Comparison of ENCODE assay signal across 16 cellular contexts in genomic region chr7:36746347-36746746, GRCh38. TPM values are rescaled to one million over a fixed set of nuclear protein-coding genes. Genes with fewer than 3 reads are reported as not detected.
DNase-seq lines count a peak whose midpoint lies in the region; ATAC-seq and TF ChIP-seq lines count a peak whose summit lies in the region.
"Had no signal": no experiment of that assay in that cellular context is flagged by ENCODE, and none has a peak within 500 bp of the region (broad histone marks: within the 10 kb centered on the region; RNA-seq: fewer than 3 reads in every experiment).

No MANE protein-coding gene starts in this region.

- H3K9ac ChIP-seq in fibroblast of lung (ENCODE audit: insufficient read depth, low read length): no peak overlapping the region
- H3K9ac ChIP-seq: neural progenitor cell had no signal

- no peaks in the 10 kb centered on the region for H3K27me3 Mint-ChIP-seq in activated naive CD8-positive, alpha-beta T cell treated with anti-CD3 and anti-CD28 coated beads, Interleukin-2, amount 50 U/mL, for 24 hours
- no peaks in the 10 kb centered on the region for H3K27me3 Mint-ChIP-seq in activated naive CD8-positive, alpha-beta T cell treated with anti-CD3 and anti-CD28 coated beads for 36 hours
- H3K27me3 Mint-ChIP-seq in stimulated activated naive CD8-positive, alpha-beta T cell treated with anti-CD3 and anti-CD28 coated beads, Interleukin-15, Interleukin-2, amounts not matched to agents 100 ng/mL and 50 ng/mL, for 24 hours: no peaks in the 10 kb centered on the region
- no peaks in the 10 kb centered on the region for H3K27me3 Mint-ChIP-seq in Caco-2 (ENCODE audit: insufficient read depth, unreplicated experiment)
- H3K27me3 Mint-ChIP-seq: activated naive CD8-positive, alpha-beta T cell had no signal

- H2AFZ ChIP-seq in fibroblast of lung (ENCODE audit: low read length): no peak overlapping the region
- H2AFZ ChIP-seq: neural progenitor cell had no signal

- no peak overlapping the region for H3K27ac Mint-ChIP-seq in activated naive CD8-positive, alpha-beta T cell treated with anti-CD3 and anti-CD28 coated beads, Interleukin-2, amount 50 U/mL, for 24 hours
- H3K27ac Mint-ChIP-seq in activated naive CD8-positive, alpha-beta T cell treated with anti-CD3 and anti-CD28 coated beads for 36 hours: no peak overlapping the region
- peak overlapping the region; percentile 42 for H3K27ac Mint-ChIP-seq in stimulated activated naive CD8-positive, alpha-beta T cell treated with anti-CD3 and anti-CD28 coated beads, Interleukin-15, Interleukin-2, amounts not matched to agents 100 ng/mL and 50 ng/mL, for 24 hours
- H3K27ac Mint-ChIP-seq in Caco-2 (ENCODE audit: unreplicated experiment): no peak overlapping the region
- H3K27ac Mint-ChIP-seq: neural progenitor cell had no signal

- ATAC-seq in activated naive CD8-positive, alpha-beta T cell treated with anti-CD3 and anti-CD28 coated beads, Interleukin-2, amount 50 U/mL, for 24 hours: peak; percentile 29
- ATAC-seq: gastrocnemius medialis had no signal

- no peaks in the 10 kb centered on the region for H3K79me2 ChIP-seq in fibroblast of lung (ENCODE audit: control insufficient read depth, insufficient read depth, low read length)

- CTCF ChIA-PET in Caco-2 (lab: Charles Lee): no interaction called here

- H3K27ac ChIP-seq in fibroblast of lung (ENCODE audit: insufficient read depth, low read length): no peak overlapping the region
- H3K27ac ChIP-seq: gastrocnemius medialis, neural progenitor cell, skin epidermis, thyroid gland had no signal

- H3K36me3 Mint-ChIP-seq in activated naive CD8-positive, alpha-beta T cell treated with anti-CD3 and anti-CD28 coated beads, Interleukin-2, amount 50 U/mL, for 24 hours (ENCODE audit: low read depth): no peaks in the 10 kb centered on the region
- H3K36me3 Mint-ChIP-seq in activated naive CD8-positive, alpha-beta T cell treated with anti-CD3 and anti-CD28 coated beads for 36 hours: no peaks in the 10 kb centered on the region
- H3K36me3 Mint-ChIP-seq in stimulated activated naive CD8-positive, alpha-beta T cell treated with anti-CD3 and anti-CD28 coated beads, Interleukin-15, Interleukin-2, amounts not matched to agents 100 ng/mL and 50 ng/mL, for 24 hours (ENCODE audit: low read depth): no peaks in the 10 kb centered on the region
- no peaks in the 10 kb centered on the region for H3K36me3 Mint-ChIP-seq in Caco-2 (ENCODE audit: insufficient read depth, unreplicated experiment)
- H3K36me3 Mint-ChIP-seq: activated naive CD8-positive, alpha-beta T cell; neural progenitor cell had no signal

- no TSS peak for BruUV-seq in Caco-2 (replicated peaks; lab: Mats Ljungman, UMichigan)

- DNase-seq in activated naive CD8-positive, alpha-beta T cell treated with anti-CD3 and anti-CD28 coated beads, Interleukin-2, amount 50 U/mL, for 24 hours: no peak
- no peak for DNase-seq in activated naive CD8-positive, alpha-beta T cell treated with anti-CD3 and anti-CD28 coated beads for 36 hours
- DNase-seq in OCI-M2 (lab: John Stamatoyannopoulos, UW; ENCODE audit: unreplicated experiment) (peak; percentile 25), fibroblast of lung (ENCODE audit: low read depth in 2 of 2) (peak; percentile 58 to 85), Caco-2 (no peak), NCI-H82 (lab: John Stamatoyannopoulos, UW) (no peak), mesenteric fat pad (ENCODE audit: low spot score) (no peak)
- DNase-seq: activated CD8-positive, alpha-beta memory T cell treated with anti-CD3 and anti-CD28 coated beads for 24 hours; gastrocnemius medialis; Karpas-422; kidney glomerular epithelial cell; thyroid gland had no signal

- intact Hi-C loops in Caco-2 (cut with micrococcal nuclease; ENCODE audit: unreplicated experiment): no loop called here

- H3K27me3 ChIP-seq in fibroblast of lung (ENCODE audit: control insufficient read depth, insufficient read depth, low read length) (no peaks in the 10 kb centered on the region), Caco-2 (replicated peaks; ENCODE audit: control insufficient read depth, insufficient read depth, low read length) (no peaks in the 10 kb centered on the region)
- H3K27me3 ChIP-seq: gastrocnemius medialis, neural progenitor cell, thyroid gland had no signal

- TF ChIP-seq CTCF in fibroblast of lung (conservative IDR thresholded peaks at IDR 0.05 in 1 of 2, IDR thresholded peaks at IDR 0.05 in 1 of 2; ENCODE audit: low read depth in 1 of 2, low read length in 2 of 2) (no peak), Caco-2 (IDR thresholded peaks at IDR 0.05; ENCODE audit: insufficient read depth in 1 of 2, low read depth in 1 of 2, low read length in 1 of 2, severe bottlenecking in 1 of 2, unreplicated experiment in 1 of 2) (no peak)

- peaks cover 53% of the 10 kb centered on the region for H3K4me1 Mint-ChIP-seq in activated naive CD8-positive, alpha-beta T cell treated with anti-CD3 and anti-CD28 coated beads, Interleukin-2, amount 50 U/mL, for 24 hours
- H3K4me1 Mint-ChIP-seq in activated naive CD8-positive, alpha-beta T cell treated with anti-CD3 and anti-CD28 coated beads for 36 hours: peaks cover 36% of the 10 kb centered on the region
- peaks cover 48% of the 10 kb centered on the region for H3K4me1 Mint-ChIP-seq in stimulated activated naive CD8-positive, alpha-beta T cell treated with anti-CD3 and anti-CD28 coated beads, Interleukin-15, Interleukin-2, amounts not matched to agents 100 ng/mL and 50 ng/mL, for 24 hours (ENCODE audit: low read depth)
- no peaks in the 10 kb centered on the region for H3K4me1 Mint-ChIP-seq in Caco-2 (ENCODE audit: low read depth, unreplicated experiment)

- H3K4me3 Mint-ChIP-seq in activated naive CD8-positive, alpha-beta T cell treated with anti-CD3 and anti-CD28 coated beads, Interleukin-2, amount 50 U/mL, for 24 hours: no peak overlapping the region
- no peak overlapping the region for H3K4me3 Mint-ChIP-seq in activated naive CD8-positive, alpha-beta T cell treated with anti-CD3 and anti-CD28 coated beads for 36 hours
- no peak overlapping the region for H3K4me3 Mint-ChIP-seq in stimulated activated naive CD8-positive, alpha-beta T cell treated with anti-CD3 and anti-CD28 coated beads, Interleukin-15, Interleukin-2, amounts not matched to agents 100 ng/mL and 50 ng/mL, for 24 hours
- no peak overlapping the region for H3K4me3 Mint-ChIP-seq in Caco-2 (ENCODE audit: unreplicated experiment)
- H3K4me3 Mint-ChIP-seq: activated naive CD8-positive, alpha-beta T cell; neural progenitor cell had no signal

- no peaks in the 10 kb centered on the region for H3K9me3 Mint-ChIP-seq in activated naive CD8-positive, alpha-beta T cell treated with anti-CD3 and anti-CD28 coated beads, Interleukin-2, amount 50 U/mL, for 24 hours
- H3K9me3 Mint-ChIP-seq in activated naive CD8-positive, alpha-beta T cell treated with anti-CD3 and anti-CD28 coated beads for 36 hours: no peaks in the 10 kb centered on the region
- H3K9me3 Mint-ChIP-seq in stimulated activated naive CD8-positive, alpha-beta T cell treated with anti-CD3 and anti-CD28 coated beads, Interleukin-15, Interleukin-2, amounts not matched to agents 100 ng/mL and 50 ng/mL, for 24 hours: no peaks in the 10 kb centered on the region
- H3K9me3 Mint-ChIP-seq in Caco-2 (ENCODE audit: unreplicated experiment): peaks cover 11% of the 10 kb centered on the region

- H3K4me1 ChIP-seq in fibroblast of lung (ENCODE audit: control insufficient read depth, extremely low read depth, insufficient read depth, low read length) (no peaks in the 10 kb centered on the region), Caco-2 (no peaks in the 10 kb centered on the region)
- H3K4me1 ChIP-seq: gastrocnemius medialis, neural progenitor cell, thyroid gland had no signal

- no peaks in the 10 kb centered on the region for H4K20me1 ChIP-seq in fibroblast of lung (ENCODE audit: control insufficient read depth, extremely low read depth, insufficient read depth, low read length)

- H3K36me3 ChIP-seq in fibroblast of lung (ENCODE audit: control insufficient read depth, insufficient read depth, low read length) (no peaks in the 10 kb centered on the region), Caco-2 (ENCODE audit: control insufficient read depth, insufficient read depth, low read length) (no peaks in the 10 kb centered on the region)
- H3K36me3 ChIP-seq: gastrocnemius medialis, neural progenitor cell, thyroid gland had no signal

- H3K4me3 ChIP-seq in fibroblast of lung (replicated peaks in 1 of 4; ENCODE audit: control extremely low read depth in 1 of 4, insufficient read depth in 1 of 4, low read depth in 3 of 4, low read length in 4 of 4) (no peak overlapping the region), Caco-2 (ENCODE audit: low read depth, low read length) (no peak overlapping the region)
- H3K4me3 ChIP-seq: gastrocnemius medialis, neural progenitor cell, skin epidermis, thyroid gland had no signal

- H3K9me3 ChIP-seq in fibroblast of lung (ENCODE audit: control insufficient read depth, insufficient read depth, low read depth, low read length) (no peaks in the 10 kb centered on the region), Caco-2 (no peaks in the 10 kb centered on the region)
- H3K9me3 ChIP-seq: gastrocnemius medialis, thyroid gland had no signal

- H3K4me2 ChIP-seq in fibroblast of lung (ENCODE audit: extremely low read depth, insufficient read depth, low read length): no peak overlapping the region
- H3K4me2 ChIP-seq: neural progenitor cell had no signal

- POLR2A ChIA-PET in Caco-2 (lab: Charles Lee): no interaction called here

RNA-seq across cellular contexts. Expression of gene AOAH, which starts 22.1 kb away (rescaled TPM):
- total RNA-seq in activated naive CD8-positive, alpha-beta T cell treated with anti-CD3 and anti-CD28 coated beads for 36 hours: 1 to 10 TPM; 5.3 to 7.1 TPM
- not detected in 2 replicates for total RNA-seq in fibroblast of lung
- polyA plus RNA-seq in fibroblast of lung: not detected in 2 replicates
- polyA plus RNA-seq in fibroblast of lung (2012): not detected in 2 replicates
- not detected in 2 replicates for polyA minus RNA-seq in fibroblast of lung (ENCODE audit: low replicate concordance)
- total RNA-seq in Caco-2 (2022): not detected in 2 replicates
- total RNA-seq in mesenteric fat pad: 9.4 TPM

Comparison
In these comparisons a context has a peak if more than half of its experiments do, and no peak if none do; other contexts are left out.
1. DNase-seq: peak in OCI-M2 (single experiment) and fibroblast of lung (2 of 2); none in activated naive CD8-positive, alpha-beta T cell treated with anti-CD3 and anti-CD28 coated beads, Interleukin-2, amount 50 U/mL, for 24 hours (single experiment), activated naive CD8-positive, alpha-beta T cell treated with anti-CD3 and anti-CD28 coated beads for 36 hours (single experiment), Caco-2 (0 of 2), NCI-H82 (single experiment) and mesenteric fat pad (single experiment).